In the genomic region with DNA sequence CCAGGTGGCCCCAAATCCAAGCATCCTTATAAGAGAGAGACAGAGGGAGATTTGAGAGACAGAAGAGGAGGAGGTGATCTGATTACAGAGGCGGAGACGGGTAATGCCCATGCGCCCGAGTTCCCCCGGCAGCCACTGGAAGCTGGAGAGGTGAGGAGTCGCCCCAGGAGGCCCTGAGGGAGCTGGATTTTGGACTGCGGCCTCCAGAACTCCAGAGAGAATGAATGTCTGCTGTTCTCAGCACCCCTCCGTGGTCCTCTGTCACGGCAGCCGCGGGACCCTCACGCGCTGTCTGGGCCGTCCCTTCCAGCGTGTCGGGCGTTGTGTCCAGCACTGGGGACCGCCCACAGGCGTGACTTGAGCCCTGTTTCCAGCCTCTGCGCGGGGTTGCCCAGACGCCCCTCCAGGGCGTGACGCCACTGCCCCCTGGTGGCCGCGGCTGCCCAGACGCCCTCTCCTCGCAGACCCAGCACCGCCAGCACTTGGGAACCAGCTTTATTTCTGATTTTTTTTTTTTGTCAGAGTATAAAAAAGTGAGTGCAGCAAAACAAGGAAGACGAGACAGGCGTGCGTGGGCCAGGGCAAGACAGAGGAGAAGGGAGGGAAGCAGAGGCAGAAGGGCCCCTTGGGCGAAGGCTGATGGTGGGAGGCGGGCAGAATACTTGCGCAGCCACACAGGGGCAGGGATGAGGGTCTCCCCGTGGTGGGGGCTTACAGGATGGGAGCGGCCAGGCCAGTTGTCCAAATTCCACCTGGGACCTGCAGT, we compare ENCODE assay signal across 8 cellular contexts. TPM values are rescaled to one million over a fixed set of nuclear protein-coding genes. Genes with fewer than 3 reads are reported as not detected.
DNase-seq lines count a peak whose midpoint lies in the region; ATAC-seq and TF ChIP-seq lines count a peak whose summit lies in the region.

No MANE protein-coding gene starts in this region.

- no peak overlapping the region for H2AFZ ChIP-seq in OCI-LY1 (ENCODE audit: low read length)

- no peaks in the 10 kb centered on the region for H3K9me3 Mint-ChIP-seq in activated T-cell treated with anti-CD3 and anti-CD28 coated beads, Interleukin-2, amount 50 U/mL, for 24 hours

- no peaks in the 10 kb centered on the region for H3K27me3 Mint-ChIP-seq in activated T-cell treated with anti-CD3 and anti-CD28 coated beads, Interleukin-2, amount 50 U/mL, for 24 hours

- TF ChIP-seq CTCF in OCI-LY1 (IDR thresholded peaks at IDR 0.05; ENCODE audit: low read length): peak; percentile 98
- TF ChIP-seq CTCF in epithelial cell of esophagus (IDR thresholded peaks at IDR 0.05; ENCODE audit: insufficient read depth, low read depth, low read length, missing control alignments): peak; percentile 88

- peaks cover 23% of the 10 kb centered on the region for H3K4me1 ChIP-seq in OCI-LY1 (ENCODE audit: insufficient read depth, low read length, severe bottlenecking)

- H4K20me1 ChIP-seq in OCI-LY1 (ENCODE audit: insufficient read depth, low read length): no peaks in the 10 kb centered on the region

- peaks cover 50% of the 10 kb centered on the region for H3K4me1 Mint-ChIP-seq in activated T-cell treated with anti-CD3 and anti-CD28 coated beads, Interleukin-2, amount 50 U/mL, for 24 hours (ENCODE audit: low read depth)

- H3K36me3 ChIP-seq in OCI-LY1 (ENCODE audit: insufficient read depth, low read length): no peaks in the 10 kb centered on the region

- no peak overlapping the region for H3K27ac Mint-ChIP-seq in activated T-cell treated with anti-CD3 and anti-CD28 coated beads, Interleukin-2, amount 50 U/mL, for 24 hours

- H3K4me2 ChIP-seq in OCI-LY1 (ENCODE audit: low read length): 0 out of 2 replicates have a peak overlapping the region, but pooled peaks have one; percentile 21

- H3K4me3 ChIP-seq in OCI-LY1 (ENCODE audit: low read depth, low read length, poor library complexity, severe bottlenecking) (no peak overlapping the region), epithelial cell of esophagus (ENCODE audit: low read length) (peak overlapping the region; percentile 25)

- ATAC-seq in GM21786 (IDR thresholded peaks at IDR 0.05; ENCODE audit: unreplicated experiment): no peak

- H3K79me2 ChIP-seq in OCI-LY1 (ENCODE audit: insufficient read depth, low read length): no peaks in the 10 kb centered on the region

- H3F3A ChIP-seq in OCI-LY1 (ENCODE audit: insufficient read depth, low read length): no peaks in the 10 kb centered on the region

- no peaks in the 10 kb centered on the region for H3K9me2 ChIP-seq in OCI-LY1 (ENCODE audit: low read depth, low read length)

- peak; percentile 75 for DNase-seq in DMS53 treated with DMSO at 0.1 percent for 48 hours (lab: John Stamatoyannopoulos, UW; ENCODE audit: unreplicated experiment)
- DNase-seq in HT1080 (ENCODE audit: low read depth): peak; percentile 82
- peak; percentile 88 for DNase-seq in activated T-cell treated with anti-CD3 and anti-CD28 coated beads, Interleukin-2, amount 50 U/mL, for 24 hours
- DNase-seq in epithelial cell of esophagus (ENCODE audit: low read depth): peak; percentile 77
- peak; percentile 77 for DNase-seq in middle frontal gyrus (ENCODE audit: extremely low spot score, low spot score)
- DNase-seq in stimulated activated CD8-positive, alpha-beta memory T cell treated with anti-CD3 and anti-CD28 coated beads, Interleukin-4, amount 100 ng/mL, for 48 hours: peak; percentile 89

- H3K27ac ChIP-seq in OCI-LY1 (ENCODE audit: low read depth, low read length, poor library complexity, severe bottlenecking): no peak overlapping the region

- H3K4me3 Mint-ChIP-seq in activated T-cell treated with anti-CD3 and anti-CD28 coated beads, Interleukin-2, amount 50 U/mL, for 24 hours: no peak overlapping the region

- H3K36me3 Mint-ChIP-seq in activated T-cell treated with anti-CD3 and anti-CD28 coated beads, Interleukin-2, amount 50 U/mL, for 24 hours (ENCODE audit: low read depth): peaks cover 41% of the 10 kb centered on the region

- H3K9me3 ChIP-seq in OCI-LY1 (ENCODE audit: low read length): no peaks in the 10 kb centered on the region

- no peaks in the 10 kb centered on the region for H3K27me3 ChIP-seq in OCI-LY1 (ENCODE audit: insufficient read depth, low read length)

- H3K9ac ChIP-seq in OCI-LY1 (ENCODE audit: low read length): no peak overlapping the region

RNA-seq across cellular contexts. Expression of a gene that starts 4.1 kb away (rescaled TPM):
- total RNA-seq in HT1080 (2014; rRNA removed; shearing (Covaris generic)): 16.4 and 18.7 TPM in 2 replicates
- 7.4 and 8.9 TPM in 2 replicates for polyA plus RNA-seq in HT1080 (2015; cell fraction: cytosol; rRNA removed)
- polyA plus RNA-seq in HT1080 (2015; cell fraction: nucleus; rRNA removed): 26.5 and 28.2 TPM in 2 replicates

RNA-seq across cellular contexts. Expression of a gene that starts 5.6 kb away (rescaled TPM):
- 3.6 and 7.6 TPM in 2 replicates for total RNA-seq in HT1080 (2014; rRNA removed; shearing (Covaris generic))
- polyA plus RNA-seq in HT1080 (2015; cell fraction: cytosol; rRNA removed): 9.5 and 11.7 TPM in 2 replicates
- 16.0 and 22.0 TPM in 2 replicates for polyA plus RNA-seq in HT1080 (2015; cell fraction: nucleus; rRNA removed)

RNA-seq across cellular contexts. Expression of a gene that starts 7.1 kb away (rescaled TPM):
- 60.8 and 66.3 TPM in 2 replicates for total RNA-seq in HT1080 (2014; rRNA removed; shearing (Covaris generic))
- 49.3 and 50.3 TPM in 2 replicates for polyA plus RNA-seq in HT1080 (2015; cell fraction: cytosol; rRNA removed)
- polyA plus RNA-seq in HT1080 (2015; cell fraction: nucleus; rRNA removed): 82.2 and 90.5 TPM in 2 replicates

RNA-seq across cellular contexts. Expression of a gene that starts 17.6 kb away (rescaled TPM):
- 17.1 and 26.0 TPM in 2 replicates for total RNA-seq in HT1080 (2014; rRNA removed; shearing (Covaris generic))
- polyA plus RNA-seq in HT1080 (2015; cell fraction: cytosol; rRNA removed): 15.1 and 15.5 TPM in 2 replicates
- polyA plus RNA-seq in HT1080 (2015; cell fraction: nucleus; rRNA removed): 38.9 and 51.3 TPM in 2 replicates
